ENCODE assay signal across 14 cellular contexts in genomic region chr1:172967936-172968335, GRCh38.
"Had no signal": no experiment of that assay in that cellular context is flagged by ENCODE, and none has a peak within 500 bp of the region (broad histone marks: within the 10 kb centered on the region; RNA-seq: fewer than 3 reads in every experiment).

No MANE protein-coding gene starts in this region.

- H3K36me3 ChIP-seq: cardiac muscle cell, gastroesophageal sphincter, neutrophil, right atrium auricular region, tibial artery had no signal

- H3K27me3 Mint-ChIP-seq: activated naive CD8-positive, alpha-beta T cell; activated T-cell treated with anti-CD3 and anti-CD28 coated beads, Interleukin-2, amount 50 U/mL, for 24 hours had no signal

- H3K9me3 Mint-ChIP-seq: activated T-cell treated with anti-CD3 and anti-CD28 coated beads, Interleukin-2, amount 50 U/mL, for 24 hours had no signal

- H3K4me1 ChIP-seq: gastroesophageal sphincter, right atrium auricular region, tibial artery had no signal

- H3K27ac Mint-ChIP-seq: activated naive CD8-positive, alpha-beta T cell; activated T-cell treated with anti-CD3 and anti-CD28 coated beads, Interleukin-2, amount 50 U/mL, for 24 hours had no signal

- H3K27ac ChIP-seq: cardiac muscle cell, gastroesophageal sphincter, neutrophil, right atrium auricular region, tibial artery had no signal

- ATAC-seq: gastroesophageal sphincter, left ventricle myocardium superior had no signal

- H3K4me3 Mint-ChIP-seq: activated naive CD8-positive, alpha-beta T cell; activated T-cell treated with anti-CD3 and anti-CD28 coated beads, Interleukin-2, amount 50 U/mL, for 24 hours had no signal

- FAIRE-seq: colon, kidney had no signal

- H3K36me3 Mint-ChIP-seq: activated naive CD8-positive, alpha-beta T cell had no signal

- H3K9me3 ChIP-seq: gastroesophageal sphincter, neutrophil, right atrium auricular region, tibial artery had no signal

- H3K27me3 ChIP-seq: cardiac muscle cell, gastroesophageal sphincter, neutrophil, right atrium auricular region, tibial artery had no signal

- H3K4me3 ChIP-seq: cardiac muscle cell, gastroesophageal sphincter, right atrium auricular region, smooth muscle cell, tibial artery had no signal

- H3K4me2 ChIP-seq: smooth muscle cell had no signal

- DNase-seq: activated gamma-delta T cell; activated T-cell treated with anti-CD3 and anti-CD28 coated beads, Interleukin-2, amount 50 U/mL, for 24 hours; anterior cingulate cortex; kidney; left ventricle myocardium superior; posterior cingulate gyrus; tibial artery had no signal
